In the genomic region with DNA sequence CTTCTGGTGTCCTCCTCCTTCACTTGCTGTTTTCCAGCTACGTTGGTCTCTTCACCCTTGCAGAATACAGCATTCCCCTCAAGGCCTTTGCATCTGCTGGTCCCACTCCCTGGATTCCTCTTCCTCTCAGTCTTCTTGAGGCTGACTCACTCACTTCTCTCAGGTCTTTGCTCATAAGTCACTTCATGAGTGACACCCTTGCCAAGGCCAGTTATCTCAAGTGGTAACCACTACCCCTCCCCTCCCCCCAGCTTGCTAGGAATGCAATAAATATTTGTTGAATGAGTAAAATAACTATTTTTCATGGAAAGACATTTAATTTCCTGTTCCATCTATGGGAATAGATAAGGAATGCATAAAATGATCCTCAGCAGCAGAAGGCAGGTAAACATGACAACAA, we compare ENCODE assay signal across 12 cellular contexts.
DNase-seq lines count a peak whose midpoint lies in the region.
"Had no signal": no experiment of that assay in that cellular context is flagged by ENCODE, and none has a peak within 500 bp of the region (broad histone marks: within the 10 kb centered on the region; RNA-seq: fewer than 3 reads in every experiment).

No MANE protein-coding gene starts in this region.

- peaks cover 13% of the 10 kb centered on the region for H3K4me1 ChIP-seq in adipocyte (ENCODE audit: control insufficient read depth, insufficient read depth, low read length)
- H3K4me1 ChIP-seq: adrenal gland, parathyroid adenoma had no signal

- no peak overlapping the region for H3K4me3 ChIP-seq in adipocyte (ENCODE audit: low read length)
- H3K4me3 ChIP-seq: adrenal gland, heart right ventricle had no signal

- H3K9ac ChIP-seq in adipocyte (ENCODE audit: low read length), result no peak overlapping the region
- H3K9ac ChIP-seq: parathyroid adenoma had no signal

- intact Hi-C loops in cardiac septum (cut with DNase I), result no loop called here

- H3K9me3 ChIP-seq in adipocyte (ENCODE audit: control insufficient read depth, low read length), result no peaks in the 10 kb centered on the region
- H3K9me3 ChIP-seq: adrenal gland, heart right ventricle had no signal

- H3K27me3 ChIP-seq in adipocyte (replicated peaks; ENCODE audit: control insufficient read depth, insufficient read depth, low read length), result no peaks in the 10 kb centered on the region
- H3K27me3 ChIP-seq: adrenal gland, heart right ventricle had no signal

- no peaks in the 10 kb centered on the region for H3K36me3 ChIP-seq in adipocyte (ENCODE audit: control insufficient read depth, insufficient read depth, low read length, severe bottlenecking)
- H3K36me3 ChIP-seq: adrenal gland, heart right ventricle had no signal

- in situ Hi-C loops in ACHN (cut with HindIII; ENCODE audit: low pct_ligation_motif_present, low pct_unique_long_range_greater_than_20kb, low sequenced_read_pairs), result no loop called here

- DNase-seq in ACHN, result peak; percentile 87
- DNase-seq in HS-27A (ENCODE audit: low read depth), result peak; percentile 93
- peak; percentile 20 for DNase-seq in adipocyte (ENCODE audit: low read depth)
- DNase-seq in hepatic stellate cell (ENCODE audit: low spot score), result peak; percentile 22
- DNase-seq in cardiac septum (ENCODE audit: low spot score), result no peak
- DNase-seq in NCI-H748 treated with DMSO at 0.1 percent for 48 hours (lab: John Stamatoyannopoulos, UW), result no peak
- no peak for DNase-seq in NCI-H187 (lab: John Stamatoyannopoulos, UW)
- DNase-seq in NCI-H2107 (lab: John Stamatoyannopoulos, UW), result no peak
- DNase-seq: AML-193, heart right ventricle had no signal

Comparison
In these comparisons a context has a peak if more than half of its experiments do, and no peak if none do; other contexts are left out.
1. DNase-seq: peak in ACHN (single experiment), HS-27A (single experiment), adipocyte (single experiment) and hepatic stellate cell (single experiment); none in cardiac septum (single experiment), NCI-H748 treated with DMSO at 0.1 percent for 48 hours (single experiment), NCI-H187 (0 of 2) and NCI-H2107 (single experiment).